ENCODE assay signal across 16 cellular contexts in the genomic region with DNA sequence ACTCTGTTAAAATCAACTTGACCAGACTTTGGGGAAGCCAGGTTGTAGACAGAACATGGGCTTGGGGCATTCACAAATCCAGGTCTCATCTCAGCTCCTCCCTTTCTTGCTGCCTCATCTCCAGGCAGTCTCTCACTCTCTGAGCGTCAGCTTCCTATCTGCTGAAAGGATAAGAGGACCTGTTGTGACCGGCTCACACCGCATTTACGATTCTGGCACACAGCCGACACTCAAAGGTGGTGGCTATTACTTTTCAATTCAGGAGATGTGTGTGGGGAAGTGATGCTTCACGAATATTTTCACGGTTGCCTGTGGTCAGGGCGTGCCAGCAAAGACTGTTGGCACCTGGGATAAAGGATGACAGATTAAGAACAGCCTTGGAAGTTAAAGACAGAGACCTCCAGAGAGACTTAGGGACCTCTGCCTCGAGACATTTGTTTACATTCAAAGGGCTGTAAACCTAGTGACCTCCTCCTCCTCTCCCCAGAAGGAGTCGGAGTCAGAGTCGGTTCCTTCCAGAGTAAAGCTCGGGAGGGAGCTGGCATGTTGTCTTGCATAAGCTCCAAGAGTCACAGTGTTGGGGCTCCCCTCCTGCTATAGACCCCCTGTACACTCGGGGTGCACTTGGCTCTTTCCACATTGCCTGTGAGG.
A peak's percentile ranks its signal among the peaks of the same experiment; 100 is the strongest.
DNase-seq lines count a peak whose midpoint lies in the region; TF ChIP-seq lines count a peak whose summit lies in the region.
"Had no signal": no experiment of that assay in that cellular context is flagged by ENCODE, and none has a peak within 500 bp of the region (broad histone marks: within the 10 kb centered on the region; RNA-seq: fewer than 3 reads in every experiment).

No MANE protein-coding gene starts in this region.

- no peak overlapping the region for H3K27ac ChIP-seq in breast epithelium
- peak overlapping the region; percentile 19 for H3K27ac ChIP-seq in hepatocyte
- H3K27ac ChIP-seq: ascending aorta had no signal

- H3K4me2 ChIP-seq in hepatocyte: peak overlapping the region; percentile 36

- H3K4me3 ChIP-seq in breast epithelium (no peak overlapping the region), hepatocyte (no peak overlapping the region)
- H3K4me3 ChIP-seq: ascending aorta had no signal

- POLR2A ChIA-PET in MCF 10A (lab: Yijun Ruan, JAX) (no interaction called here), GM10248 (lab: Yijun Ruan, JAX) (no interaction called here)

- H2AFZ ChIP-seq in hepatocyte: no peak overlapping the region

- no peaks in the 10 kb centered on the region for H3K36me3 ChIP-seq in breast epithelium
- no peaks in the 10 kb centered on the region for H3K36me3 ChIP-seq in hepatocyte (replicated peaks; ENCODE audit: insufficient read depth, low read depth)
- H3K36me3 ChIP-seq: ascending aorta had no signal

- CTCF ChIA-PET in MCF 10A (lab: Yijun Ruan, JAX) (no interaction called here), GM10248 (lab: Yijun Ruan, JAX) (no interaction called here)

- H3K9me3 ChIP-seq in breast epithelium: no peaks in the 10 kb centered on the region
- no peaks in the 10 kb centered on the region for H3K9me3 ChIP-seq in hepatocyte (ENCODE audit: low read depth)
- H3K9me3 ChIP-seq: ascending aorta had no signal

- H3K4me3 Mint-ChIP-seq in MCF 10A (ENCODE audit: unreplicated experiment): no peak overlapping the region
- H3K4me3 Mint-ChIP-seq: activated T-helper 17 cell treated with anti-CD3 and anti-CD28 coated beads, Interleukin-2, amount 50 U/mL, for 72 hours had no signal

- H3K27ac Mint-ChIP-seq in MCF 10A (ENCODE audit: low read depth, unreplicated experiment): no peak overlapping the region
- H3K27ac Mint-ChIP-seq: activated T-helper 17 cell treated with anti-CD3 and anti-CD28 coated beads, Interleukin-2, amount 50 U/mL, for 72 hours had no signal

- H3K27me3 ChIP-seq in breast epithelium (no peaks in the 10 kb centered on the region), hepatocyte (peaks cover 2% of the 10 kb centered on the region)
- H3K27me3 ChIP-seq: ascending aorta had no signal

- no peaks in the 10 kb centered on the region for H3K9me2 ChIP-seq in hepatocyte (replicated peaks; ENCODE audit: insufficient read depth)

- no peak for TF ChIP-seq POLR2A in breast epithelium (IDR thresholded peaks at IDR 0.05)

- TF ChIP-seq CTCF in MCF 10A (IDR thresholded peaks at IDR 0.05; ENCODE audit: unreplicated experiment) (no peak), breast epithelium (IDR thresholded peaks at IDR 0.05) (no peak), hepatocyte (IDR thresholded peaks at IDR 0.05; ENCODE audit: poor library complexity) (no peak), GM10248 (IDR thresholded peaks at IDR 0.05; ENCODE audit: control extremely low read depth, extremely low read depth, low read depth, missing control alignments) (no peak)

- no peaks in the 10 kb centered on the region for H3K4me1 Mint-ChIP-seq in MCF 10A (ENCODE audit: insufficient read depth, unreplicated experiment)
- H3K4me1 Mint-ChIP-seq: activated T-helper 17 cell treated with anti-CD3 and anti-CD28 coated beads, Interleukin-2, amount 50 U/mL, for 72 hours had no signal

- peaks cover 26% of the 10 kb centered on the region for H3K27me3 Mint-ChIP-seq in MCF 10A (ENCODE audit: insufficient read depth, unreplicated experiment)

- no peaks in the 10 kb centered on the region for H3K9me3 Mint-ChIP-seq in MCF 10A (ENCODE audit: unreplicated experiment)
- H3K9me3 Mint-ChIP-seq: activated T-helper 17 cell treated with anti-CD3 and anti-CD28 coated beads, Interleukin-2, amount 50 U/mL, for 72 hours had no signal

- no peaks in the 10 kb centered on the region for H3K4me1 ChIP-seq in breast epithelium
- peaks cover 21% of the 10 kb centered on the region for H3K4me1 ChIP-seq in hepatocyte (ENCODE audit: insufficient read depth)
- H3K4me1 ChIP-seq: ascending aorta had no signal

- no peaks in the 10 kb centered on the region for H3K36me3 Mint-ChIP-seq in MCF 10A (ENCODE audit: insufficient read depth, unreplicated experiment)

- BruUV-seq in MCF 10A (replicated peaks; lab: Mats Ljungman, UMichigan): no TSS peak

- H3K79me2 ChIP-seq in hepatocyte: no peaks in the 10 kb centered on the region

- no peaks in the 10 kb centered on the region for H4K20me1 ChIP-seq in hepatocyte (ENCODE audit: insufficient read depth, poor library complexity, severe bottlenecking)

- 19% methylated on average over 13 of the region's 13 CpGs for WGBS in hepatocyte (ENCODE audit: low lambda C conversion rate, missing lambda C conversion rate)

- DNase-seq in MCF 10A (ENCODE audit: unreplicated experiment) (peak; percentile 31), breast epithelium (ENCODE audit: low spot score in 2 of 2) (no peak), OCI-M1 (lab: John Stamatoyannopoulos, UW) (peak; percentile 65), hepatocyte (ENCODE audit: low spot score) (peak; percentile 55), CD1c-positive myeloid dendritic cell (ENCODE audit: extremely low spot score) (no peak), GM10248 (ENCODE audit: extremely low spot score) (no peak), SIG-M5 (lab: John Stamatoyannopoulos, UW) (no peak), C1 segment of cervical spinal cord (lab: John Stamatoyannopoulos, UW) (no peak)
- DNase-seq: foreskin melanocyte; NCI-H2081; posterior cingulate gyrus; stimulated activated CD4-positive, alpha-beta T cell treated with anti-CD3 and anti-CD28 coated beads, Interleukin-15, amount 100 ng/mL, for 24 hours; T-helper 1 cell; trophoblast cell had no signal

- intact Hi-C loops in MCF 10A (cut with micrococcal nuclease) (no loop called here), breast epithelium (cut with DNase I; ENCODE audit: low total_unique reads) (loop anchor here (10.0 kb wide), 2 partner anchors 280 to 390 kb away; a partner anchor contains a TSS)

Comparison
In these comparisons a context has a peak if more than half of its experiments do, and no peak if none do; other contexts are left out.
1. DNase-seq: peak in MCF 10A (single experiment), OCI-M1 (single experiment) and hepatocyte (single experiment); none in breast epithelium (0 of 2), CD1c-positive myeloid dendritic cell (single experiment), GM10248 (single experiment), SIG-M5 (single experiment) and C1 segment of cervical spinal cord (0 of 14).